Comparison of ENCODE assay signal across 20 cellular contexts in genomic region chr11:35978173-35978572, GRCh38. TPM values are rescaled to one million over a fixed set of nuclear protein-coding genes. Genes with fewer than 3 reads are reported as not detected.
"Had no signal": no experiment of that assay in that cellular context is flagged by ENCODE, and none has a peak within 500 bp of the region (broad histone marks: within the 10 kb centered on the region; RNA-seq: fewer than 3 reads in every experiment).

No MANE protein-coding gene starts in this region.

- H3K4me3 Mint-ChIP-seq: activated B cell treated with CpG ODN at 0.5 μM for 24 hours; activated CD4-positive, alpha-beta memory T cell treated with anti-CD3 and anti-CD28 coated beads for 36 hours; activated CD8-positive, alpha-beta memory T cell treated with anti-CD3 and anti-CD28 coated beads, Interleukin-2, amount 10 ng/mL, durations not matched to agents 7 days and 5 days; activated naive CD8-positive, alpha-beta T cell treated with anti-CD3 and anti-CD28 coated beads, Interleukin-2, amount 10 ng/mL, durations not matched to agents 7 days and 5 days; immature natural killer cell; T-cell; type B pancreatic cell had no signal

- H3K4me1 ChIP-seq: parathyroid adenoma had no signal

- H3K36me3 Mint-ChIP-seq: activated CD4-positive, alpha-beta memory T cell treated with anti-CD3 and anti-CD28 coated beads for 36 hours; activated CD8-positive, alpha-beta memory T cell treated with anti-CD3 and anti-CD28 coated beads, Interleukin-2, amount 10 ng/mL, durations not matched to agents 7 days and 5 days; activated naive CD8-positive, alpha-beta T cell treated with anti-CD3 and anti-CD28 coated beads, Interleukin-2, amount 10 ng/mL, durations not matched to agents 7 days and 5 days; immature natural killer cell; T-cell had no signal

- ATAC-seq: activated CD8-positive, alpha-beta memory T cell treated with anti-CD3 and anti-CD28 coated beads, Interleukin-2, amount 10 ng/mL, durations not matched to agents 7 days and 5 days; left ventricle myocardium superior; sciatic nerve; T-cell had no signal

- H3K27me3 ChIP-seq: neutrophil, stomach had no signal

- H3K4me2 ChIP-seq: smooth muscle cell had no signal

- H3K4me3 ChIP-seq: smooth muscle cell, stomach had no signal

- H3K9me3 Mint-ChIP-seq: activated CD4-positive, alpha-beta memory T cell treated with anti-CD3 and anti-CD28 coated beads for 36 hours had no signal

- DNase-seq: activated B cell treated with CpG ODN at 0.5 μM for 24 hours; activated CD4-positive, alpha-beta memory T cell treated with anti-CD3 and anti-CD28 coated beads for 36 hours; activated CD4-positive, alpha-beta T cell treated with anti-CD3 and anti-CD28 coated beads for 4 hours; activated CD8-positive, alpha-beta memory T cell treated with anti-CD3 and anti-CD28 coated beads, Interleukin-2, amount 10 ng/mL, durations not matched to agents 7 days and 5 days; activated naive CD8-positive, alpha-beta T cell treated with anti-CD3 and anti-CD28 coated beads, Interleukin-2, amount 10 ng/mL, durations not matched to agents 7 days and 5 days; amygdala; erythroblast; foreskin melanocyte; head of caudate nucleus; immature natural killer cell; kidney glomerular epithelial cell; left ventricle myocardium superior; stimulated activated CD4-positive, alpha-beta T cell treated with anti-CD3 and anti-CD28 coated beads, Interleukin-4, amount 100 ng/mL, for 1 hour; stomach; T-cell had no signal

- H3K4me1 Mint-ChIP-seq: activated B cell treated with CpG ODN at 0.5 μM for 24 hours; activated CD8-positive, alpha-beta memory T cell treated with anti-CD3 and anti-CD28 coated beads, Interleukin-2, amount 10 ng/mL, durations not matched to agents 7 days and 5 days; activated naive CD8-positive, alpha-beta T cell treated with anti-CD3 and anti-CD28 coated beads, Interleukin-2, amount 10 ng/mL, durations not matched to agents 7 days and 5 days; immature natural killer cell; T-cell had no signal

- H3K27ac ChIP-seq: neutrophil, parathyroid adenoma had no signal

- H3K27ac Mint-ChIP-seq: activated B cell treated with CpG ODN at 0.5 μM for 24 hours; activated CD4-positive, alpha-beta memory T cell treated with anti-CD3 and anti-CD28 coated beads for 36 hours; activated CD8-positive, alpha-beta memory T cell treated with anti-CD3 and anti-CD28 coated beads, Interleukin-2, amount 10 ng/mL, durations not matched to agents 7 days and 5 days; activated naive CD8-positive, alpha-beta T cell treated with anti-CD3 and anti-CD28 coated beads, Interleukin-2, amount 10 ng/mL, durations not matched to agents 7 days and 5 days; immature natural killer cell; T-cell; type B pancreatic cell had no signal

- H3K36me3 ChIP-seq: neutrophil, stomach had no signal

- H3K9me3 ChIP-seq: neutrophil had no signal

- H2AFZ ChIP-seq: parathyroid adenoma had no signal

- H3K9ac ChIP-seq: parathyroid adenoma had no signal

- H3K79me2 ChIP-seq: parathyroid adenoma had no signal

- H3K27me3 Mint-ChIP-seq: activated B cell treated with CpG ODN at 0.5 μM for 24 hours; activated CD8-positive, alpha-beta memory T cell treated with anti-CD3 and anti-CD28 coated beads, Interleukin-2, amount 10 ng/mL, durations not matched to agents 7 days and 5 days; type B pancreatic cell had no signal

RNA-seq across cellular contexts. Expression of gene LDLRAD3, which starts 34.3 kb away (rescaled TPM):
- total RNA-seq: activated B cell treated with CpG ODN at 0.5 μM for 24 hours; activated CD8-positive, alpha-beta memory T cell treated with anti-CD3 and anti-CD28 coated beads, Interleukin-2, amount 10 ng/mL, durations not matched to agents 7 days and 5 days had no signal
